14 cellular contexts compared by ENCODE assay signal in genomic region chr1:43557744-43558245, GRCh38. TPM values are rescaled to one million over a fixed set of nuclear protein-coding genes. Genes with fewer than 3 reads are reported as not detected.
DNase-seq lines count a peak whose midpoint lies in the region; ATAC-seq and TF ChIP-seq lines count a peak whose summit lies in the region.
"Had no signal": no experiment of that assay in that cellular context is flagged by ENCODE, and none has a peak within 500 bp of the region (broad histone marks: within the 10 kb centered on the region; RNA-seq: fewer than 3 reads in every experiment).

No MANE protein-coding gene starts in this region.

- peak overlapping the region in 1 of 2 experiments; percentile 46 for H3K23ac ChIP-seq in mesenchymal stem cell (ENCODE audit: low read length in 2 of 2)

- H2BK120ac ChIP-seq in mesenchymal stem cell (ENCODE audit: low read depth, low read length), result no peak overlapping the region

- no peak overlapping the region for H2BK15ac ChIP-seq in mesenchymal stem cell (ENCODE audit: low read depth, poor library complexity, severe bottlenecking)

- peak; percentile 54 for DNase-seq in NCI-H748 (lab: John Stamatoyannopoulos, UW; ENCODE audit: unreplicated experiment)
- no peak for DNase-seq in NCI-H748 treated with DMSO at 0.1 percent for 48 hours (lab: John Stamatoyannopoulos, UW)
- DNase-seq in dorsolateral prefrontal cortex, result no peak
- peak; percentile 24 for DNase-seq in mesenchymal stem cell
- DNase-seq in upper lobe of right lung, result peak; percentile 78
- DNase-seq in OCI-M2 (lab: John Stamatoyannopoulos, UW; ENCODE audit: unreplicated experiment), result no peak
- no peak for DNase-seq in activated naive CD4-positive, alpha-beta T cell treated with Interleukin-2 at 50 U/mL for 16 hours
- DNase-seq: ACHN; activated CD4-positive, alpha-beta T cell treated with anti-CD3 and anti-CD28 coated beads, Interleukin-2, amount 10 ng/mL, durations not matched to agents 7 days and 5 days; MM.1S; SHP77 treated with DMSO at 0.1 percent for 48 hours; stimulated activated CD4-positive, alpha-beta T cell treated with anti-CD3 and anti-CD28 coated beads, Interleukin-4, amount 100 ng/mL, for 1 hour had no signal

- 42% methylated on average over 5 of the region's 9 CpGs for WGBS in mesenchymal stem cell

- H3K4me1 ChIP-seq in mesenchymal stem cell (ENCODE audit: control insufficient read depth, insufficient read depth, low read depth, low read length) (peaks cover 20% of the 10 kb centered on the region), upper lobe of right lung (peaks cover 16% of the 10 kb centered on the region)

- H3K14ac ChIP-seq in mesenchymal stem cell (ENCODE audit: low read length in 2 of 2), result peak overlapping the region in 1 of 2 experiments; percentile 79

- H2AK5ac ChIP-seq in mesenchymal stem cell (ENCODE audit: low read length, severe bottlenecking), result no peak overlapping the region

- H2BK12ac ChIP-seq in mesenchymal stem cell (ENCODE audit: low read length in 2 of 2), result peak overlapping the region in 1 of 2 experiments; percentile 89

- peak overlapping the region; percentile 84 for H4K91ac ChIP-seq in mesenchymal stem cell (ENCODE audit: low read length)

- intact Hi-C loops in dorsolateral prefrontal cortex (cut with DNase I), result loop anchor here in 1 of 2 donors (5.0 kb wide), 1 partner anchor 45 kb away; no protein-coding TSS in a partner anchor
- intact Hi-C loops in upper lobe of right lung (cut with DNase I), result no loop called here

- TF ChIP-seq CTCF in dorsolateral prefrontal cortex (IDR thresholded peaks at IDR 0.05 in 54 of 56, conservative IDR thresholded peaks at IDR 0.05 in 2 of 56; ENCODE audit: low read depth in 1 of 56, partially characterized antibody in 56 of 56) (no peak), upper lobe of right lung (IDR thresholded peaks at IDR 0.05) (no peak)

- H3K27ac ChIP-seq in dorsolateral prefrontal cortex (peak overlapping the region in 53 of 59 donors; percentile 13 to 80 (median 66)), mesenchymal stem cell (ENCODE audit: low read length, poor library complexity, severe bottlenecking) (no peak overlapping the region), upper lobe of right lung (peak overlapping the region; percentile 47)

- peaks cover 20% of the 10 kb centered on the region for H3K79me1 ChIP-seq in mesenchymal stem cell (replicated peaks; ENCODE audit: low read length, poor library complexity, severe bottlenecking)

- H3K4me2 ChIP-seq in mesenchymal stem cell (ENCODE audit: low read length, poor library complexity, severe bottlenecking), result no peak overlapping the region

- H2BK5ac ChIP-seq in mesenchymal stem cell (ENCODE audit: low read depth, low read length, poor library complexity, severe bottlenecking), result no peak overlapping the region

- H3K4ac ChIP-seq in mesenchymal stem cell (ENCODE audit: low read depth in 1 of 2, low read length in 2 of 2), result peak overlapping the region; percentile 33 to 69

- H3K36me3 ChIP-seq in mesenchymal stem cell (ENCODE audit: control insufficient read depth in 1 of 2, insufficient read depth in 2 of 2, low read depth in 1 of 2, low read length in 2 of 2) (peaks cover 5 to 37% of the 10 kb centered on the region in 2 experiments), upper lobe of right lung (no peaks in the 10 kb centered on the region)

- H3K27me3 ChIP-seq in dorsolateral prefrontal cortex (no peaks in the 10 kb centered on the region), mesenchymal stem cell (ENCODE audit: control insufficient read depth in 1 of 2, insufficient read depth in 1 of 2, low read length in 2 of 2) (no peaks in the 10 kb centered on the region), upper lobe of right lung (no peaks in the 10 kb centered on the region)

- H3K4me3 ChIP-seq in dorsolateral prefrontal cortex (peak overlapping the region in 3 of 59 donors; percentile 16 to 26 (median 20)), mesenchymal stem cell (ENCODE audit: insufficient read depth in 1 of 2, low read depth in 1 of 2, low read length in 2 of 2) (peak overlapping the region in 1 of 2 experiments; percentile 33), upper lobe of right lung (no peak overlapping the region)

- no peaks in the 10 kb centered on the region for H3K9me3 ChIP-seq in mesenchymal stem cell (ENCODE audit: control insufficient read depth, low read length)
- no peaks in the 10 kb centered on the region for H3K9me3 ChIP-seq in upper lobe of right lung

- peak overlapping the region; percentile 84 for H2AFZ ChIP-seq in mesenchymal stem cell (ENCODE audit: low read depth, low read length)

- no peak overlapping the region for H3K9ac ChIP-seq in mesenchymal stem cell (ENCODE audit: low read length)

- peak overlapping the region; percentile 97 for H4K8ac ChIP-seq in mesenchymal stem cell (ENCODE audit: low read length)

- ATAC-seq in upper lobe of right lung, result peak; percentile 77
- no peak for ATAC-seq in HG03039 (IDR thresholded peaks at IDR 0.05; ENCODE audit: unreplicated experiment)
- ATAC-seq: natural killer cell treated with Interleukin-12 subunit alpha and Interleukin-12 subunit beta and Interleukin-15 and Interleukin-18, amount 100 ng/mL, for 72 hours had no signal

- peak overlapping the region; percentile 75 to 95 for H3K18ac ChIP-seq in mesenchymal stem cell (ENCODE audit: low read depth in 1 of 2, low read length in 2 of 2)

RNA-seq across cellular contexts. Expression of gene PTPRF, which starts 27.1 kb away (rescaled TPM):
- total RNA-seq in dorsolateral prefrontal cortex (100 to 1,000 TPM; 123 to 271 (median 184) TPM), upper lobe of right lung (199 TPM)
- 51.3 TPM for polyA plus RNA-seq in mesenchymal stem cell (2013, experiment 1 of 2)
- 51.0 TPM for polyA plus RNA-seq in mesenchymal stem cell (2013, experiment 2 of 2)

Comparison
In these comparisons a context has a peak if more than half of its experiments do, and no peak if none do; other contexts are left out.
1. DNase-seq: peak in NCI-H748 (single experiment), mesenchymal stem cell (single experiment) and upper lobe of right lung (single experiment); none in NCI-H748 treated with DMSO at 0.1 percent for 48 hours (single experiment), dorsolateral prefrontal cortex (0 of 10), OCI-M2 (single experiment) and activated naive CD4-positive, alpha-beta T cell treated with Interleukin-2 at 50 U/mL for 16 hours (single experiment).